In the genomic region with DNA sequence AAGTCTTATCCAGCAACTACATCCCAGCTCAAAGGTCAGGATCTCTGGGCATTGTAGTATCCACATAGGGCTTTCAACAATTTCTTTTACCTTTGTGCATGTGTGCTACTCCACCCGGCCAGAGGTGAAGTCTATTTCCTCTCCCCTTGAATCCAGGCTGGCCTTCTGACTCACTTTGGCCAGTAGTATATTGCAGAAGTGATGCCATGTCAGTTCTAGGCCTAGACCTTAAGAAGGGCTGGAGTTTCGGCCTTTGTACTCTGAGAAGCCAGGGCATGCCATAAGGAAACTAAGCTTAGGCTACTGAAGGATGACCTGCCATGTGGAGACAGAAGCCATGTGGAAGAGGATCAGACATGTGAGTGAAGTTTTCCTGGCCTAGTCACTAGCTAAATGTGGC, we compare ENCODE assay signal across 27 cellular contexts.
"Had no signal": no experiment of that assay in that cellular context is flagged by ENCODE, and none has a peak within 500 bp of the region (broad histone marks: within the 10 kb centered on the region; RNA-seq: fewer than 3 reads in every experiment).

No MANE protein-coding gene starts in this region.

- ATAC-seq: effector memory CD8-positive, alpha-beta T cell; esophagus mucosa; gastrocnemius medialis; heart right ventricle; left lung; left ventricle myocardium superior; lower lobe of right lung; naive thymus-derived CD8-positive, alpha-beta T cell had no signal

- H3K36me3 ChIP-seq: colonic mucosa, esophagus squamous epithelium, gastrocnemius medialis, heart right ventricle, left lung, lower lobe of right lung had no signal

- H3K4me3 ChIP-seq: colonic mucosa, dorsolateral prefrontal cortex, esophagus squamous epithelium, gastrocnemius medialis, heart right ventricle, left lung, lower lobe of right lung had no signal

- DNase-seq: colonic mucosa; dermis blood vessel endothelial cell; dorsolateral prefrontal cortex; effector CD8-positive, alpha-beta T cell; effector memory CD8-positive, alpha-beta T cell; endodermal cell; erythroblast; esophagus squamous epithelium; foreskin fibroblast; foreskin melanocyte; gastrocnemius medialis; glutamatergic neuron; head of caudate nucleus; heart right ventricle; hypothalamus; immature natural killer cell; islet precursor cell; kidney; kidney glomerular epithelial cell; left lung; left ventricle myocardium superior; lower lobe of right lung; mesenchymal stem cell; midbrain; naive B cell; naive thymus-derived CD8-positive, alpha-beta T cell had no signal

- H3K9me3 ChIP-seq: colonic mucosa, esophagus squamous epithelium, gastrocnemius medialis, heart right ventricle, left lung, lower lobe of right lung had no signal

- H3K4me1 ChIP-seq: colonic mucosa, esophagus squamous epithelium, gastrocnemius medialis, lower lobe of right lung had no signal
